In the genomic region with DNA sequence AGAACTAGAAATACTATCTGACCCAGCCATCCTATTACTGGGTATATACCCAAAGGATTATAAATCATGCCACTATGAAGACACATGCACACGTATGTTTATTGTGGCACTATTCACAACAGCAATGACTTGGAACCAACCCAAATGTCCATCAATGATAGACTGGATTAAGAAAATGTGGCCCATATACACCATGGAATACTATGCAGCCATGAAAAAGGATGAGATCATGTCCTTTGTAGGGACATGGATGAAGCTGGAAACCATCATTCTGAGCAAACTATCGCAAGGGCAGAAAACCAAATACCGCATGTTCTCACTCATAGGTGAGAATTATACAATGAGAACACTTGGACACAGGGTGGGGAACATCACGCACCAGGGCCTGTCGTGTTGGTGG, we compare ENCODE assay signal across 6 cellular contexts. TPM values are rescaled to one million over a fixed set of nuclear protein-coding genes. Genes with fewer than 3 reads are reported as not detected.
"Had no signal": no experiment of that assay in that cellular context is flagged by ENCODE, and none has a peak within 500 bp of the region (broad histone marks: within the 10 kb centered on the region; RNA-seq: fewer than 3 reads in every experiment).

No MANE protein-coding gene starts in this region.

RNA-seq across cellular contexts. Expression of gene NIPAL4, which starts 30.1 kb away (rescaled TPM):
- total RNA-seq: OCI-LY7, Peyer's patch, Right ventricle myocardium inferior, Right ventricle myocardium superior, SJCRH30, SK-MEL-5 had no signal
